18 cellular contexts compared by ENCODE assay signal in genomic region chr11:128058580-128059208, GRCh38.
DNase-seq lines count a peak whose midpoint lies in the region; ATAC-seq and TF ChIP-seq lines count a peak whose summit lies in the region.
"Had no signal": no experiment of that assay in that cellular context is flagged by ENCODE, and none has a peak within 500 bp of the region (broad histone marks: within the 10 kb centered on the region; RNA-seq: fewer than 3 reads in every experiment).

No MANE protein-coding gene starts in this region.

- H2AK5ac ChIP-seq in mesenchymal stem cell (ENCODE audit: low read length, severe bottlenecking), result peak overlapping the region; percentile 68

- H3K9me3 ChIP-seq in BLaER1 (no peaks in the 10 kb centered on the region), mesenchymal stem cell (ENCODE audit: control insufficient read depth, low read length) (peaks cover under 1% of the 10 kb centered on the region), right atrium auricular region (no peaks in the 10 kb centered on the region)
- H3K9me3 ChIP-seq: body of pancreas, gastroesophageal sphincter, neutrophil, upper lobe of right lung had no signal

- peaks cover 6% of the 10 kb centered on the region for H3K9me3 Mint-ChIP-seq in T-helper 2 cell treated with Interferon-gamma antibody and Interleukin-4, amounts not matched to agents 5 μg/mL and 100 μg/mL, for 36 hours

- H3K4me2 ChIP-seq in BLaER1 (peak overlapping the region; percentile 5; the same call in 1 of the 2 replicates), mesenchymal stem cell (ENCODE audit: low read length, poor library complexity, severe bottlenecking) (no peak overlapping the region)

- no peaks in the 10 kb centered on the region for H4K20me1 ChIP-seq in BLaER1

- WGBS in mesenchymal stem cell, result 86% methylated on average over 5 of the region's 5 CpGs

- H2BK12ac ChIP-seq in mesenchymal stem cell (ENCODE audit: low read length in 2 of 2), result peak overlapping the region in 1 of 2 experiments; percentile 29

- H3K36me3 Mint-ChIP-seq in T-helper 2 cell treated with Interferon-gamma antibody and Interleukin-4, amounts not matched to agents 5 μg/mL and 100 μg/mL, for 36 hours (ENCODE audit: low read depth), result no peaks in the 10 kb centered on the region

- no peak for TF ChIP-seq CTCF in right atrium auricular region (IDR thresholded peaks at IDR 0.05)

- no peak overlapping the region for H3K14ac ChIP-seq in mesenchymal stem cell (ENCODE audit: low read length in 2 of 2)

- DNase-seq in Daoy (ENCODE audit: low read depth) (peak; percentile 28), mesenchymal stem cell (no peak), right atrium auricular region (ENCODE audit: low spot score) (no peak), D341Med (ENCODE audit: low spot score) (no peak)
- DNase-seq in T-helper 2 cell treated with Interferon-gamma antibody and Interleukin-4, amounts not matched to agents 5 μg/mL and 100 μg/mL, for 36 hours (ENCODE audit: low spot score), result no peak
- DNase-seq: activated gamma-delta T cell treated with Interleukin-2 at 50 U/mL for 16 hours; body of pancreas; erythroblast; H7; NCI-H187; NCI-H446; retina; stimulated activated naive CD4-positive, alpha-beta T cell treated with Interleukin-2 at 50 U/mL for 16 hours; upper lobe of right lung had no signal

- H2BK120ac ChIP-seq in mesenchymal stem cell (ENCODE audit: low read depth, low read length), result no peak overlapping the region

- ATAC-seq in GM18498 (IDR thresholded peaks at IDR 0.05; ENCODE audit: unreplicated experiment), result no peak
- ATAC-seq: body of pancreas, gastroesophageal sphincter, upper lobe of right lung had no signal

- H3K36me3 ChIP-seq in BLaER1 (no peaks in the 10 kb centered on the region), mesenchymal stem cell (ENCODE audit: control insufficient read depth in 1 of 2, insufficient read depth in 2 of 2, low read depth in 1 of 2, low read length in 2 of 2) (no peaks in the 10 kb centered on the region), right atrium auricular region (no peaks in the 10 kb centered on the region)
- H3K36me3 ChIP-seq: gastroesophageal sphincter, neutrophil, upper lobe of right lung had no signal

- H3K27ac ChIP-seq in BLaER1, result no peak overlapping the region
- H3K27ac ChIP-seq in mesenchymal stem cell (ENCODE audit: low read length, poor library complexity, severe bottlenecking), result no peak overlapping the region
- no peak overlapping the region for H3K27ac ChIP-seq in right atrium auricular region
- H3K27ac ChIP-seq: body of pancreas, gastroesophageal sphincter, neutrophil, upper lobe of right lung had no signal

- H3K27me3 Mint-ChIP-seq in T-helper 2 cell treated with Interferon-gamma antibody and Interleukin-4, amounts not matched to agents 5 μg/mL and 100 μg/mL, for 36 hours (ENCODE audit: low read depth), result no peaks in the 10 kb centered on the region

- no peak overlapping the region for H3K4me3 ChIP-seq in BLaER1
- no peak overlapping the region for H3K4me3 ChIP-seq in mesenchymal stem cell (ENCODE audit: insufficient read depth in 1 of 2, low read depth in 1 of 2, low read length in 2 of 2)
- no peak overlapping the region for H3K4me3 ChIP-seq in right atrium auricular region
- H3K4me3 ChIP-seq: body of pancreas, gastroesophageal sphincter, upper lobe of right lung had no signal

- H3K79me1 ChIP-seq in mesenchymal stem cell (replicated peaks; ENCODE audit: low read length, poor library complexity, severe bottlenecking), result no peaks in the 10 kb centered on the region

- no peak overlapping the region for H3K9ac ChIP-seq in BLaER1
- no peak overlapping the region for H3K9ac ChIP-seq in mesenchymal stem cell (ENCODE audit: low read length)

- peak overlapping the region; percentile 61 for H2BK15ac ChIP-seq in mesenchymal stem cell (ENCODE audit: low read depth, poor library complexity, severe bottlenecking)

- no peak overlapping the region for H3K4ac ChIP-seq in mesenchymal stem cell (ENCODE audit: low read depth in 1 of 2, low read length in 2 of 2)

- no peak overlapping the region for H2BK5ac ChIP-seq in mesenchymal stem cell (ENCODE audit: low read depth, low read length, poor library complexity, severe bottlenecking)

- peak overlapping the region; percentile 6 for H3K4me3 Mint-ChIP-seq in T-helper 2 cell treated with Interferon-gamma antibody and Interleukin-4, amounts not matched to agents 5 μg/mL and 100 μg/mL, for 36 hours

- no peak overlapping the region for H3K23ac ChIP-seq in mesenchymal stem cell (ENCODE audit: low read length in 2 of 2)

- H2AFZ ChIP-seq in mesenchymal stem cell (ENCODE audit: low read depth, low read length), result no peak overlapping the region

- no peak overlapping the region for H4K91ac ChIP-seq in mesenchymal stem cell (ENCODE audit: low read length)

- H3K27me3 ChIP-seq in BLaER1 (no peaks in the 10 kb centered on the region), mesenchymal stem cell (ENCODE audit: control insufficient read depth in 1 of 2, insufficient read depth in 1 of 2, low read length in 2 of 2) (no peaks in the 10 kb centered on the region), right atrium auricular region (no peaks in the 10 kb centered on the region)
- H3K27me3 ChIP-seq: body of pancreas, gastroesophageal sphincter, neutrophil had no signal

- no peak overlapping the region for H4K8ac ChIP-seq in mesenchymal stem cell (ENCODE audit: low read length)

- no peak overlapping the region for H3K27ac Mint-ChIP-seq in T-helper 2 cell treated with Interferon-gamma antibody and Interleukin-4, amounts not matched to agents 5 μg/mL and 100 μg/mL, for 36 hours

- peaks cover 10% of the 10 kb centered on the region for H3K4me1 Mint-ChIP-seq in T-helper 2 cell treated with Interferon-gamma antibody and Interleukin-4, amounts not matched to agents 5 μg/mL and 100 μg/mL, for 36 hours (ENCODE audit: low read depth)

- H3K18ac ChIP-seq in mesenchymal stem cell (ENCODE audit: low read depth in 1 of 2, low read length in 2 of 2), result peak overlapping the region in 1 of 2 experiments; percentile 14

- H3K4me1 ChIP-seq in BLaER1, result peaks cover 12% of the 10 kb centered on the region
- peaks cover 2% of the 10 kb centered on the region for H3K4me1 ChIP-seq in mesenchymal stem cell (ENCODE audit: control insufficient read depth, insufficient read depth, low read depth, low read length)
- no peaks in the 10 kb centered on the region for H3K4me1 ChIP-seq in right atrium auricular region
- H3K4me1 ChIP-seq: body of pancreas, gastroesophageal sphincter, upper lobe of right lung had no signal
